In genomic region chr2:201220102-201220570, GRCh38 we compare ENCODE assay signal across 9 cellular contexts. TPM values are rescaled to one million over a fixed set of nuclear protein-coding genes. Genes with fewer than 3 reads are reported as not detected.
A peak's percentile ranks its signal among the peaks of the same experiment; 100 is the strongest.
DNase-seq lines count a peak whose midpoint lies in the region; ATAC-seq, FAIRE-seq and TF ChIP-seq lines count a peak whose summit lies in the region.
"Had no signal": no experiment of that assay in that cellular context is flagged by ENCODE, and none has a peak within 500 bp of the region (broad histone marks: within the 10 kb centered on the region; RNA-seq: fewer than 3 reads in every experiment).

No MANE protein-coding gene starts in this region.

- H3K36me3 ChIP-seq in small intestine (ENCODE audit: control insufficient read depth in 2 of 2, insufficient read depth in 2 of 2, low read length in 2 of 2), result peaks cover 2 to 4% of the 10 kb centered on the region in 2 donors

- WGBS in small intestine, 3 donors, result 9 to 34% (median 25%) methylated on average over 4 of the region's 4 CpGs

- peak; percentile 51 for DNase-seq in NCI-H345 (lab: John Stamatoyannopoulos, UW)
- DNase-seq in NCI-H345 treated with DMSO at 0.1 percent for 48 hours (lab: John Stamatoyannopoulos, UW; ENCODE audit: unreplicated experiment), result no peak
- peak; percentile 34 for DNase-seq in OCI-M2 (lab: John Stamatoyannopoulos, UW; ENCODE audit: unreplicated experiment)
- DNase-seq in glomerular endothelial cell (ENCODE audit: extremely low read depth, low read depth, low spot score), result peak; percentile 75
- DNase-seq in small intestine, result peak; percentile 68
- DNase-seq in GM13976 (ENCODE audit: low spot score), result no peak

- no peaks in the 10 kb centered on the region for H3K9me3 ChIP-seq in small intestine (ENCODE audit: control insufficient read depth, low read depth)

- peak overlapping the region; percentile 17 to 52 for H3K27ac ChIP-seq in small intestine (ENCODE audit: low read depth in 1 of 2, low read length in 1 of 2)
- H3K27ac ChIP-seq: foreskin keratinocyte had no signal

- ATAC-seq in HG02623 (IDR thresholded peaks at IDR 0.05; ENCODE audit: unreplicated experiment), result no peak
- ATAC-seq in GM19035 (IDR thresholded peaks at IDR 0.05; ENCODE audit: unreplicated experiment), result no peak
- ATAC-seq: foreskin keratinocyte had no signal

- H3K4me1 ChIP-seq in small intestine (ENCODE audit: control insufficient read depth in 2 of 2, insufficient read depth in 1 of 2, low read depth in 1 of 2, low read length in 1 of 2), result no peaks in the 10 kb centered on the region

- no peaks in the 10 kb centered on the region for H3K27me3 ChIP-seq in small intestine (ENCODE audit: control insufficient read depth in 2 of 2, insufficient read depth in 2 of 2, low read length in 2 of 2)
- H3K27me3 ChIP-seq: foreskin keratinocyte had no signal

- no peak overlapping the region for H3K4me3 ChIP-seq in small intestine (ENCODE audit: low read depth in 1 of 2, low read length in 2 of 2)

- FAIRE-seq in small intestine (lab: Jason Lieb, UNC), result no peak

- in situ Hi-C loops in GM13976 (cut with MboI; ENCODE audit: low sequenced_read_pairs, unreplicated experiment), result no loop called here

- TF ChIP-seq CTCF in GM13976 (IDR thresholded peaks at IDR 0.05; ENCODE audit: borderline replicate concordance, control extremely low read depth, extremely low read depth, insufficient read depth, missing control alignments), result no peak

RNA-seq across cellular contexts. Expression of gene CASP10, which starts 37.2 kb away (rescaled TPM):
- 32.3 and 42.1 TPM in 2 replicates for total RNA-seq in glomerular endothelial cell
- polyA plus RNA-seq in small intestine, result 10 to 100 TPM; 11.6 to 21.7 (median 17.9) TPM

RNA-seq across cellular contexts. Expression of gene CASP8, which starts 40.2 kb away (rescaled TPM):
- total RNA-seq in glomerular endothelial cell, result 11.6 and 16.9 TPM in 2 replicates
- 10 to 100 TPM; 14.1 to 24.4 (median 16.2) TPM for polyA plus RNA-seq in small intestine

Comparison
In these comparisons a context has a peak if more than half of its experiments do, and no peak if none do; other contexts are left out.
1. DNase-seq: peak in NCI-H345 (single experiment), OCI-M2 (single experiment), glomerular endothelial cell (single experiment) and small intestine (single experiment); none in NCI-H345 treated with DMSO at 0.1 percent for 48 hours (single experiment) and GM13976 (single experiment).